Comparison of ENCODE assay signal across 27 cellular contexts in the genomic region with DNA sequence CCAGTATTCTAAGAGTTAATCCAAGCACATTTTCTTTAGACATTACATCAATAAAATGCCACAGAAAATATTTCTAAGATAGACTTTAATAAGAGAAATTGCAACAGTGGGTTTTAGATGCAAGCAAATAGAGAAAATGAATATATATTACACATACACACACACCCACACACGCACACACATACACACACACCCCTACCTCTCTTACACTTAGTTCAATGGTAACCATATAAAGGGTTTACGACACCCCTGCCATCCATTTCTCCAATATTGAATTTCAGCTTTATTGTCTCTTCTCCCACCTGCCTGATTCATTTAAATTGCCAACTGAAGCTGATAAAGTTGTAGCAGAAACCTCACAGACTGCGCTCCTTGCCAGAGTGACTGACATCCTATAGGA.
"Had no signal": no experiment of that assay in that cellular context is flagged by ENCODE, and none has a peak within 500 bp of the region (broad histone marks: within the 10 kb centered on the region; RNA-seq: fewer than 3 reads in every experiment).

No MANE protein-coding gene starts in this region.

- DNase-seq: activated CD4-positive, alpha-beta memory T cell treated with anti-CD3 and anti-CD28 coated beads, Interleukin-2, amount 10 ng/mL, durations not matched to agents 7 days and 5 days; activated CD4-positive, alpha-beta T cell treated with anti-CD3 and anti-CD28 coated beads for 36 hours; activated CD4-positive, alpha-beta T cell treated with anti-CD3 and anti-CD28 coated beads, Interleukin-2, amount 10 ng/mL, durations not matched to agents 24 days and 14 days; activated CD4-positive, CD25-positive, alpha-beta regulatory T cell; activated CD4-positive, CD25-positive, alpha-beta regulatory T cell treated with anti-CD3 and anti-CD28 coated beads, Interleukin-2, amount 50 U/mL, for 72 hours; activated CD8-positive, alpha-beta memory T cell treated with anti-CD3 and anti-CD28 coated beads, Interleukin-2, amount 50 U/mL, for 48 hours; activated effector memory CD4-positive, alpha-beta T cell treated with Interleukin-2 at 50 U/mL for 16 hours; activated gamma-delta T cell treated with Interleukin-2 at 50 U/mL for 16 hours; activated naive CD4-positive, alpha-beta T cell treated with anti-CD3 and anti-CD28 coated beads, Interleukin-2, amount 50 U/mL, for 16 hours; activated naive CD4-positive, alpha-beta T cell treated with Interleukin-2 at 50 U/mL for 16 hours; activated T-cell treated with anti-CD3 and anti-CD28 coated beads for 4 hours; activated T-cell treated with anti-CD3 and anti-CD28 coated beads, Interleukin-2, amount 50 U/mL, for 24 hours; amniotic stem cell; anterior cingulate cortex; brain microvascular endothelial cell; cortex of kidney; dermis blood vessel endothelial cell; effector CD4-positive, alpha-beta T cell; effector memory CD8-positive, alpha-beta T cell; erythroblast; foreskin keratinocyte; gastrocnemius medialis; glutamatergic neuron; heart left ventricle; T-helper 17 cell; T1000 had no signal

- ATAC-seq: activated CD4-positive, alpha-beta T cell treated with anti-CD3 and anti-CD28 coated beads for 36 hours; activated T-helper 17 cell treated with anti-CD3 and anti-CD28 coated beads, Interleukin-2, amount 50 U/mL, for 72 hours; effector memory CD8-positive, alpha-beta T cell; foreskin keratinocyte; gastrocnemius medialis; heart left ventricle; T-helper 17 cell had no signal
